ENCODE assay signal across 11 cellular contexts in the genomic region with DNA sequence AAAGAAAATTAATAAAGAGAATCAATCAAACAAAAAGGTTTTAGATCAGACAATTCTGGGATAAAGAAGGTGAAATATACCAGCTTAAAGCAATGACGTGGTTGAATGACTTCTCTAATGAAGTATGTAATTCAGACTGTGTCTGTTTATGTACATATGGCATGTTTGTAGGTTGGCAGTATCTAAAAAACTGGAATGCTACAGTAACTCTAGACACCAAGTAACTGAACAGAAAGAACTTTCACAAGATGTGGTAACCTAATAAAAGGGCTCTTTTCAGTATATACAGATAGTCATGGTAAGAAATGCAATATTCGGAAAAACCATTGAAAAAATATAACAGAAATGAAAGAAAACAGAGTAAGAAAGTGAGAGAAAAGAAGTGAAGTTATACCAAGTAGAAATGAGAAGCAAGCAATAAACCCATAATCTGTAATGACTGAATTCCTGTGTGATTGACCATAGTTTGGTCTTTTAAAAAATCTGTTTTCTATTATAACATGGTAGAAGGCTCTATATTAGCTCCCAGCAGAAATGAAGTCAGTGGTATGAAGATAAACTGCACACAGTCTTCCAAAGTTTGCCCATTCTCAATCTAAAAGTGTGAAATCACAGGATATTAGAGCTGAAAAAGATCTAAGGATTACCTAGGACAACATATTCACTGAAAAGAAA. TPM values are rescaled to one million over a fixed set of nuclear protein-coding genes. Genes with fewer than 3 reads are reported as not detected.
DNase-seq lines count a peak whose midpoint lies in the region; ATAC-seq and TF ChIP-seq lines count a peak whose summit lies in the region.
"Had no signal": no experiment of that assay in that cellular context is flagged by ENCODE, and none has a peak within 500 bp of the region (broad histone marks: within the 10 kb centered on the region; RNA-seq: fewer than 3 reads in every experiment).

No MANE protein-coding gene starts in this region.

- in situ Hi-C loops in transverse colon (cut with MboI; ENCODE audit: low pct_ligation_motif_present in 1 of 4, low pct_unique_long_range_greater_than_20kb in 1 of 4, low sequenced_read_pairs in 3 of 4): loop anchor here in 1 of 4 donors (25.0 kb wide), 1 partner anchor 200 kb away; a partner anchor contains a TSS

- no peak overlapping the region for H3K4me3 Mint-ChIP-seq in activated T-cell treated with anti-CD3 and anti-CD28 coated beads, Interleukin-2, amount 50 U/mL, for 24 hours
- no peak overlapping the region for H3K4me3 Mint-ChIP-seq in stimulated activated effector memory CD8-positive, alpha-beta T cell treated with anti-CD3 and anti-CD28 coated beads, Interleukin-12 subunit alpha, Interleukin-12 subunit beta, amount 100 ng/mL, for 72 hours

- no peak for ATAC-seq in body of pancreas
- no peak for ATAC-seq in stimulated activated effector memory CD8-positive, alpha-beta T cell treated with anti-CD3 and anti-CD28 coated beads, Interleukin-12 subunit alpha, Interleukin-12 subunit beta, amount 100 ng/mL, for 72 hours
- no peak for ATAC-seq in HG02678 (IDR thresholded peaks at IDR 0.05; ENCODE audit: unreplicated experiment)
- ATAC-seq: left ventricle myocardium superior had no signal

- peaks cover 81% of the 10 kb centered on the region for H3K4me1 Mint-ChIP-seq in activated T-cell treated with anti-CD3 and anti-CD28 coated beads, Interleukin-2, amount 50 U/mL, for 24 hours (ENCODE audit: low read depth)
- H3K4me1 Mint-ChIP-seq in stimulated activated effector memory CD8-positive, alpha-beta T cell treated with anti-CD3 and anti-CD28 coated beads, Interleukin-12 subunit alpha, Interleukin-12 subunit beta, amount 100 ng/mL, for 72 hours: peaks cover 53% of the 10 kb centered on the region

- TF ChIP-seq EP300 in transverse colon (IDR thresholded peaks at IDR 0.05; ENCODE audit: low read depth): no peak

- no peak for DNase-seq in activated T-cell treated with anti-CD3 and anti-CD28 coated beads, Interleukin-2, amount 50 U/mL, for 24 hours
- DNase-seq in activated T-cell treated with anti-CD3 and anti-CD28 coated beads, Interleukin-2, amount 50 U/mL, for 1 hour: no peak
- DNase-seq in NCI-H1694 (lab: John Stamatoyannopoulos, UW): peak; percentile 30
- DNase-seq in body of pancreas: no peak
- no peak for DNase-seq in stimulated activated effector memory CD8-positive, alpha-beta T cell treated with anti-CD3 and anti-CD28 coated beads, Interleukin-12 subunit alpha, Interleukin-12 subunit beta, amount 100 ng/mL, for 72 hours (ENCODE audit: low spot score in 2 of 2)
- no peak for DNase-seq in transverse colon
- DNase-seq in esophagus squamous epithelium (lab: John Stamatoyannopoulos, UW): no peak
- DNase-seq: left ventricle myocardium superior, occipital lobe had no signal

- no peaks in the 10 kb centered on the region for H3K27me3 ChIP-seq in body of pancreas
- no peaks in the 10 kb centered on the region for H3K27me3 ChIP-seq in transverse colon
- no peaks in the 10 kb centered on the region for H3K27me3 ChIP-seq in esophagus squamous epithelium
- H3K27me3 ChIP-seq: vagina had no signal

- H3K4me1 ChIP-seq in body of pancreas: peaks cover 88% of the 10 kb centered on the region
- H3K4me1 ChIP-seq in transverse colon: peaks cover 27 to 82% (median 45%) of the 10 kb centered on the region in 4 donors
- H3K4me1 ChIP-seq in esophagus squamous epithelium: peaks cover 21 to 93% (median 39%) of the 10 kb centered on the region in 3 donors

- H3K9me3 ChIP-seq in body of pancreas: no peaks in the 10 kb centered on the region
- no peaks in the 10 kb centered on the region for H3K9me3 ChIP-seq in transverse colon
- H3K9me3 ChIP-seq in esophagus squamous epithelium: no peaks in the 10 kb centered on the region
- H3K9me3 ChIP-seq: vagina had no signal

- no peak overlapping the region for H3K4me3 ChIP-seq in body of pancreas
- no peak overlapping the region for H3K4me3 ChIP-seq in transverse colon
- no peak overlapping the region for H3K4me3 ChIP-seq in esophagus squamous epithelium
- H3K4me3 ChIP-seq: vagina had no signal

- H3K27ac ChIP-seq in body of pancreas: peak overlapping the region in 3 of 4 donors; percentile 41 to 85 (median 73)
- peak overlapping the region in 1 of 4 donors; percentile 7 for H3K27ac ChIP-seq in transverse colon
- peak overlapping the region in 2 of 4 donors; percentile 1 to 14 for H3K27ac ChIP-seq in esophagus squamous epithelium
- H3K27ac ChIP-seq: vagina had no signal

- TF ChIP-seq POLR2A in body of pancreas (IDR thresholded peaks at IDR 0.05): no peak
- TF ChIP-seq POLR2A in transverse colon (IDR thresholded peaks at IDR 0.05): no peak
- no peak for TF ChIP-seq POLR2A in esophagus squamous epithelium (IDR thresholded peaks at IDR 0.05)

- no peaks in the 10 kb centered on the region for H3K9me3 Mint-ChIP-seq in activated T-cell treated with anti-CD3 and anti-CD28 coated beads, Interleukin-2, amount 50 U/mL, for 24 hours
- no peaks in the 10 kb centered on the region for H3K9me3 Mint-ChIP-seq in stimulated activated effector memory CD8-positive, alpha-beta T cell treated with anti-CD3 and anti-CD28 coated beads, Interleukin-12 subunit alpha, Interleukin-12 subunit beta, amount 100 ng/mL, for 72 hours

- WGBS in body of pancreas, 2 donors: 73 to 86% methylated on average over 2 of the region's 2 CpGs
- WGBS in transverse colon (ENCODE audit: low coverage in 1 of 2), 2 donors: 83 to 84% methylated on average over 2 of the region's 2 CpGs
- WGBS in esophagus squamous epithelium, 2 donors: 65 to 68% methylated on average over 2 of the region's 2 CpGs

- H3K36me3 ChIP-seq in body of pancreas (replicated peaks in 1 of 2; ENCODE audit: insufficient read depth in 1 of 2, low read depth in 2 of 2) (no peaks in the 10 kb centered on the region), transverse colon (no peaks in the 10 kb centered on the region), esophagus squamous epithelium (no peaks in the 10 kb centered on the region)
- H3K36me3 ChIP-seq: vagina had no signal

- no peak for TF ChIP-seq CTCF in body of pancreas (IDR thresholded peaks at IDR 0.05)
- TF ChIP-seq CTCF in transverse colon (IDR thresholded peaks at IDR 0.05): no peak
- no peak for TF ChIP-seq CTCF in esophagus squamous epithelium (IDR thresholded peaks at IDR 0.05)

- peaks cover 7% of the 10 kb centered on the region for H3K36me3 Mint-ChIP-seq in activated T-cell treated with anti-CD3 and anti-CD28 coated beads, Interleukin-2, amount 50 U/mL, for 24 hours (ENCODE audit: low read depth)
- peaks cover 24% of the 10 kb centered on the region for H3K36me3 Mint-ChIP-seq in stimulated activated effector memory CD8-positive, alpha-beta T cell treated with anti-CD3 and anti-CD28 coated beads, Interleukin-12 subunit alpha, Interleukin-12 subunit beta, amount 100 ng/mL, for 72 hours

- H3K27ac Mint-ChIP-seq in activated T-cell treated with anti-CD3 and anti-CD28 coated beads, Interleukin-2, amount 50 U/mL, for 24 hours: peak overlapping the region; percentile 81
- H3K27ac Mint-ChIP-seq in stimulated activated effector memory CD8-positive, alpha-beta T cell treated with anti-CD3 and anti-CD28 coated beads, Interleukin-12 subunit alpha, Interleukin-12 subunit beta, amount 100 ng/mL, for 72 hours: peak overlapping the region; percentile 24

- H3K27me3 Mint-ChIP-seq in activated T-cell treated with anti-CD3 and anti-CD28 coated beads, Interleukin-2, amount 50 U/mL, for 24 hours: no peaks in the 10 kb centered on the region

- intact Hi-C loops in body of pancreas (cut with DNase I) (loop anchor here (10.0 kb wide), 1 partner anchor 67 kb away; no protein-coding TSS in a partner anchor), transverse colon (cut with DNase I; ENCODE audit: low total_unique reads) (no loop called here), esophagus squamous epithelium (cut with DNase I) (no loop called here)

RNA-seq across cellular contexts. Expression of a gene that starts 31.4 kb away (rescaled TPM):
- total RNA-seq in body of pancreas: 10 to 100 TPM; 40.5 to 61.7 TPM
- total RNA-seq in transverse colon: 100 to 1,000 TPM in 3 of 4 donors, 10 to 100 TPM in 1; 38.0 to 123 (median 105) TPM
- 10 to 100 TPM; 61.9 to 84.5 (median 71.5) TPM for total RNA-seq in esophagus squamous epithelium
